8 cellular contexts compared by ENCODE assay signal in genomic region chr7:143214789-143215679, GRCh38. TPM values are rescaled to one million over a fixed set of nuclear protein-coding genes. Genes with fewer than 3 reads are reported as not detected.
DNase-seq lines count a peak whose midpoint lies in the region; ATAC-seq, FAIRE-seq and TF ChIP-seq lines count a peak whose summit lies in the region.

No MANE protein-coding gene starts in this region.

- no peak overlapping the region for H2BK120ac ChIP-seq in H1 (replicated peaks; ENCODE audit: low read depth, low read length)

- no peak overlapping the region for H2BK15ac ChIP-seq in H1 (ENCODE audit: low read length)

- no peaks in the 10 kb centered on the region for H3K79me1 ChIP-seq in H1 (ENCODE audit: low read depth, low read length)

- no peaks in the 10 kb centered on the region for H3K27me3 ChIP-seq in HL-60 (ENCODE audit: insufficient read depth, poor library complexity, severe bottlenecking)
- no peaks in the 10 kb centered on the region for H3K27me3 ChIP-seq in H1 (replicated peaks in 1 of 4; ENCODE audit: control insufficient read depth in 3 of 4, extremely low read depth in 1 of 4, insufficient read depth in 3 of 4, low read length in 3 of 4)

- no peak overlapping the region for H4K91ac ChIP-seq in H1 (replicated peaks; ENCODE audit: insufficient read length, low read length)

- peaks cover 5% of the 10 kb centered on the region for H3K9me3 Mint-ChIP-seq in stimulated activated memory B cell treated with anti-CD40 and anti-IgM and Interleukin-4, amounts not matched to agents 10 μg/mL and 1 μg/mL and 100 μg/mL, for 72 hours

- H2BK12ac ChIP-seq in H1 (ENCODE audit: low read depth, low read length): no peak overlapping the region

- no peak overlapping the region for H2BK20ac ChIP-seq in H1 (ENCODE audit: low read length)

- FAIRE-seq in H1 (lab: Jason Lieb, UNC): peak; percentile 97

- no peaks in the 10 kb centered on the region for H4K20me1 ChIP-seq in H1 (replicated peaks in 1 of 2; ENCODE audit: control insufficient read depth in 1 of 2, insufficient read depth in 2 of 2, low read length in 2 of 2)

- H3K4ac ChIP-seq in H1 (replicated peaks; ENCODE audit: insufficient read length, low read depth, low read length): no peak overlapping the region

- 40% methylated on average over 8 of the region's 8 CpGs; no CpG with 5 or more reads in 1 of the 2 experiments for WGBS in H1 (ENCODE audit: extremely low coverage in 1 of 2, insufficient coverage in 1 of 2, insufficient read length in 1 of 2, insufficient replicate concordance in 2 of 2, low coverage in 1 of 2, low lambda C conversion rate in 2 of 2, missing lambda C conversion rate in 1 of 2), 2 experiments

- H3K27me3 Mint-ChIP-seq in stimulated activated memory B cell treated with anti-CD40 and anti-IgM and Interleukin-4, amounts not matched to agents 10 μg/mL and 1 μg/mL and 100 μg/mL, for 72 hours: no peaks in the 10 kb centered on the region

- H3K27ac ChIP-seq in HL-60 (replicated peaks): no peak overlapping the region
- H3K27ac ChIP-seq in H1 (ENCODE audit: low read depth, low read length): no peak overlapping the region

- no peak overlapping the region for H3K23ac ChIP-seq in H1 (ENCODE audit: insufficient read length)

- TF ChIP-seq POLR2A in H1 (IDR thresholded peaks at IDR 0.05; ENCODE audit: control extremely low read depth in 1 of 2, low read depth in 2 of 2, low read length in 2 of 2): no peak

- H3K36me3 ChIP-seq in H1 (ENCODE audit: control insufficient read depth in 2 of 4, insufficient read depth in 4 of 4, low read length in 3 of 4): no peaks in the 10 kb centered on the region

- peak; percentile 87 for DNase-seq in DMS114 treated with DMSO at 0.1 percent for 48 hours (lab: John Stamatoyannopoulos, UW; ENCODE audit: unreplicated experiment)
- peak; percentile 63 to 76 for DNase-seq in HL-60 (ENCODE audit: low read depth in 1 of 2, low spot score in 1 of 2)
- peak; percentile 65 for DNase-seq in NCI-H774 (lab: John Stamatoyannopoulos, UW)
- DNase-seq in activated CD4-positive, alpha-beta T cell treated with anti-CD3 and anti-CD28 coated beads, Interleukin-2, amount 50 U/mL, for 4 hours: peak; percentile 37 to 43
- DNase-seq in H1 (ENCODE audit: low read depth in 1 of 2, low spot score in 2 of 2): peak; percentile 49 to 66
- peak; percentile 82 for DNase-seq in middle frontal gyrus (ENCODE audit: extremely low spot score, low spot score)

- TF ChIP-seq RAD21 in H1 (IDR thresholded peaks at IDR 0.05 in 1 of 2, conservative IDR thresholded peaks at IDR 0.05 in 1 of 2; ENCODE audit: low read depth in 2 of 2, low read length in 2 of 2): peak; percentile 100

- H3K4me3 Mint-ChIP-seq in stimulated activated memory B cell treated with anti-CD40 and anti-IgM and Interleukin-4, amounts not matched to agents 10 μg/mL and 1 μg/mL and 100 μg/mL, for 72 hours: no peak overlapping the region

- H3K36me3 Mint-ChIP-seq in stimulated activated memory B cell treated with anti-CD40 and anti-IgM and Interleukin-4, amounts not matched to agents 10 μg/mL and 1 μg/mL and 100 μg/mL, for 72 hours: no peaks in the 10 kb centered on the region

- no peak overlapping the region for H3K18ac ChIP-seq in H1 (ENCODE audit: extremely low read depth, low read length)

- H3K4me3 ChIP-seq in HL-60 (replicated peaks; ENCODE audit: insufficient read depth, low read length) (no peak overlapping the region), H1 (ENCODE audit: extremely low read depth in 1 of 4, insufficient read depth in 2 of 4, low read depth in 3 of 4, low read length in 4 of 4) (no peak overlapping the region)

- H4K8ac ChIP-seq in H1 (ENCODE audit: extremely low read depth, insufficient read depth, low read length): no peak overlapping the region

- POLR2A ChIA-PET in H1 (lab: Charles Lee; ENCODE audit: partially characterized antibody): no interaction called here

- no peaks in the 10 kb centered on the region for H3K23me2 ChIP-seq in H1 (ENCODE audit: low read depth, low read length)

- CTCF ChIA-PET in H1 (lab: Charles Lee; ENCODE audit: partially characterized antibody): interaction anchor here (0.6 to 11.2 kb wide), 99 partner anchors 9 to 1646 kb away, joined by 3 to 480 read pairs (median 4); partner anchors contain the start of genes CASP2, GSTK1, PIP and TAS2R39

- H3K27ac Mint-ChIP-seq in stimulated activated memory B cell treated with anti-CD40 and anti-IgM and Interleukin-4, amounts not matched to agents 10 μg/mL and 1 μg/mL and 100 μg/mL, for 72 hours: no peak overlapping the region

- no peak overlapping the region for H4K5ac ChIP-seq in H1 (ENCODE audit: insufficient read length, low read depth, low read length)

- H3K4me1 Mint-ChIP-seq in stimulated activated memory B cell treated with anti-CD40 and anti-IgM and Interleukin-4, amounts not matched to agents 10 μg/mL and 1 μg/mL and 100 μg/mL, for 72 hours: no peaks in the 10 kb centered on the region

- no peak overlapping the region for H2BK5ac ChIP-seq in H1 (ENCODE audit: low read depth, low read length)

- no peak overlapping the region for H2AFZ ChIP-seq in H1 (ENCODE audit: low read length)

- TF ChIP-seq EP300 in H1 (IDR thresholded peaks at IDR 0.05; ENCODE audit: borderline replicate concordance in 1 of 2, low read depth in 2 of 2, low read length in 2 of 2): no peak

- H3K9me3 ChIP-seq in H1 (ENCODE audit: insufficient read depth in 2 of 2, low read depth in 1 of 2, low read length in 1 of 2): 0 out of 4 replicates have a peak, but pooled peaks cover 0 to 2% of the 10 kb centered on the region in 2 experiments

- H3K14ac ChIP-seq in H1 (ENCODE audit: insufficient read length): no peak overlapping the region

- H2AK5ac ChIP-seq in H1 (ENCODE audit: low read depth, low read length): no peak overlapping the region

- peak; percentile 99 for TF ChIP-seq CTCF in HL-60 (IDR thresholded peaks at IDR 0.05; ENCODE audit: insufficient read depth, low read length)
- peak in 2 of 3 experiments; percentile 99 to 100; a peak in 3 of 4 replicates for TF ChIP-seq CTCF in H1 (IDR thresholded peaks at IDR 0.05; ENCODE audit: control extremely low read depth in 1 of 3, insufficient read depth in 1 of 3, low read depth in 1 of 3, low read length in 3 of 3)

- ATAC-seq in GM21381 (IDR thresholded peaks at IDR 0.05; ENCODE audit: unreplicated experiment): peak; percentile 93
- ATAC-seq in stimulated activated memory B cell treated with anti-CD40 and anti-IgM and Interleukin-4, amounts not matched to agents 10 μg/mL and 1 μg/mL and 100 μg/mL, for 72 hours: peak; percentile 68

- no peak overlapping the region for H3K9ac ChIP-seq in H1 (replicated peaks in 1 of 4; ENCODE audit: extremely low read depth in 1 of 4, low read depth in 3 of 4, low read length in 3 of 4)

- H3K4me1 ChIP-seq in H1 (replicated peaks in 1 of 4; ENCODE audit: control insufficient read depth in 3 of 4, insufficient read depth in 4 of 4, low read length in 3 of 4): no peaks in the 10 kb centered on the region

- no peak overlapping the region for H3K56ac ChIP-seq in H1 (replicated peaks; ENCODE audit: insufficient read length, low read depth, low read length)

- no peak overlapping the region for H3K4me2 ChIP-seq in H1 (ENCODE audit: insufficient read depth in 1 of 2, low read depth in 2 of 2, low read length in 2 of 2)

- H3K79me2 ChIP-seq in H1 (ENCODE audit: control insufficient read depth in 1 of 2, insufficient read depth in 2 of 2, low read length in 2 of 2): no peaks in the 10 kb centered on the region

TF ChIP-seq in H1, 55 proteins besides CTCF, POLR2A, EP300 and RAD21:
- TF ChIP-seq YY1 (IDR thresholded peaks at IDR 0.05; ENCODE audit: low read depth, low read length) (peak; percentile 33; the same call in 1 of the 2 replicates), SP4 (IDR thresholded peaks at IDR 0.05; ENCODE audit: low read length) (no peak), TEAD4 (IDR thresholded peaks at IDR 0.05; ENCODE audit: low read depth, low read length) (peak; percentile 27; the same call in 1 of the 2 replicates), JUND (IDR thresholded peaks at IDR 0.05; ENCODE audit: low read length) (0 out of 2 replicates have a peak, but pooled peaks have one; percentile 41)

RNA-seq across cellular contexts. Expression of gene TAS2R40, which starts 6.8 kb away (rescaled TPM):
- not detected in 2 replicates for total RNA-seq in H1 (2021; fragmentation: NEBNext Ultra II Directional; extraction: Animal tissue kit (Norgen Biotek cat#: 25700))
- polyA plus RNA-seq in H1 (2011; rRNA removed): not detected in 2 replicates
- polyA plus RNA-seq in H1 (2011; cell fraction: cytosol; rRNA removed): not detected
- not detected for polyA plus RNA-seq in H1 (2011; cell fraction: nucleus; rRNA removed)
- polyA plus RNA-seq in H1 (2012, experiment 1 of 2): not detected in 4 replicates
- not detected for polyA plus RNA-seq in H1 (2012, experiment 2 of 2)
- polyA plus RNA-seq in H1 (2013, experiment 1 of 2): not detected
- polyA plus RNA-seq in H1 (2013, experiment 2 of 2): not detected
- not detected in 2 replicates for polyA minus RNA-seq in H1 (2011; rRNA and poly(A)+ RNA removed)
- polyA minus RNA-seq in H1 (2011; cell fraction: cytosol; rRNA and poly(A)+ RNA removed): not detected
- polyA minus RNA-seq in H1 (2011; cell fraction: nucleus; rRNA and poly(A)+ RNA removed): not detected

RNA-seq across cellular contexts. Expression of gene TAS2R39, which starts 31.8 kb away (rescaled TPM):
- total RNA-seq in H1 (2021; fragmentation: NEBNext Ultra II Directional; extraction: Animal tissue kit (Norgen Biotek cat#: 25700)): not detected in 2 replicates
- polyA plus RNA-seq in H1 (2011; rRNA removed): not detected in 2 replicates
- not detected for polyA plus RNA-seq in H1 (2011; cell fraction: cytosol; rRNA removed)
- not detected for polyA plus RNA-seq in H1 (2011; cell fraction: nucleus; rRNA removed)
- polyA plus RNA-seq in H1 (2012, experiment 1 of 2): not detected in 4 replicates
- polyA plus RNA-seq in H1 (2012, experiment 2 of 2): not detected
- polyA plus RNA-seq in H1 (2013, experiment 1 of 2): not detected
- polyA plus RNA-seq in H1 (2013, experiment 2 of 2): not detected
- polyA minus RNA-seq in H1 (2011; rRNA and poly(A)+ RNA removed): not detected in 2 replicates
- not detected for polyA minus RNA-seq in H1 (2011; cell fraction: cytosol; rRNA and poly(A)+ RNA removed)
- not detected for polyA minus RNA-seq in H1 (2011; cell fraction: nucleus; rRNA and poly(A)+ RNA removed)

RNA-seq across cellular contexts. Expression of gene GSTK1, which starts 48.2 kb away (rescaled TPM):
- total RNA-seq in H1 (2021; fragmentation: NEBNext Ultra II Directional; extraction: Animal tissue kit (Norgen Biotek cat#: 25700)): 25.5 and 26.2 TPM in 2 replicates
- 32.5 and 34.0 TPM in 2 replicates for polyA plus RNA-seq in H1 (2011; rRNA removed)
- polyA plus RNA-seq in H1 (2011; cell fraction: cytosol; rRNA removed): 38.9 TPM
- polyA plus RNA-seq in H1 (2011; cell fraction: nucleus; rRNA removed): 40.8 TPM
- polyA plus RNA-seq in H1 (2012, experiment 1 of 2): 36.7 to 40.2 TPM (median 38.8 TPM) in 4 replicates
- 31.1 TPM for polyA plus RNA-seq in H1 (2012, experiment 2 of 2)
- polyA plus RNA-seq in H1 (2013, experiment 1 of 2): 38.8 TPM
- 40.7 TPM for polyA plus RNA-seq in H1 (2013, experiment 2 of 2)
- polyA minus RNA-seq in H1 (2011; rRNA and poly(A)+ RNA removed): 16.3 and 19.2 TPM in 2 replicates
- 17.8 TPM for polyA minus RNA-seq in H1 (2011; cell fraction: cytosol; rRNA and poly(A)+ RNA removed)
- polyA minus RNA-seq in H1 (2011; cell fraction: nucleus; rRNA and poly(A)+ RNA removed): 13.6 TPM
